In the genomic region with DNA sequence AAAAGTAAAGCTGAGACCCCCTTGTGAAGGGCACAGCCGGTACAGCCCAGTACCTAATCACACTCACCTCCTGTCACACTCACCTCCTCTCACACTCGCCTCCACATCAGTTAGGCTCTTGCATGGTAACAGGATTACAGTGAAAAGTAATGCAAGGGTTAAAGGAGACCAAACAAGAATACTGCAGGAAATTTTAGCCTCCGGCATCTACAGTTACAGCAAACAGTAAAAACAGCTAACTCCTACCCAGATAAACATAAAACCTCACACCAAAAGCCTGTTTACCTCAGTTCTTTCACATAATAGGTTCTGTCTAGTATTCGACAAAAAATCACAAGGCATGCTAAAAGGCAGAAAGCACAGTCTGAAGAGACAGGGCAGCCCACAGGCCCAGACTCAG, we compare ENCODE assay signal across 1 cellular context.
TF ChIP-seq lines count a peak whose summit lies in the region.

No MANE protein-coding gene starts in this region.

TF ChIP-seq in H1, 55 proteins besides CTCF, POLR2A, EP300 and RAD21:
- TF ChIP-seq BRCA1 (IDR thresholded peaks at IDR 0.05; ENCODE audit: low read depth, low read length) (no peak), SIX5 (IDR thresholded peaks at IDR 0.05; ENCODE audit: low read depth, low read length) (no peak), SIN3A (conservative IDR thresholded peaks at IDR 0.05 in 1 of 2, IDR thresholded peaks at IDR 0.05 in 1 of 2; ENCODE audit: low read depth in 1 of 2, low read length in 2 of 2) (no peak), SP2 (IDR thresholded peaks at IDR 0.05; ENCODE audit: low read length) (no peak), KDM4A (IDR thresholded peaks at IDR 0.05; ENCODE audit: low read depth, low read length, severe bottlenecking) (no peak), PHF8 (conservative IDR thresholded peaks at IDR 0.05; ENCODE audit: low read depth, low read length) (no peak), RXRA (IDR thresholded peaks at IDR 0.05; ENCODE audit: insufficient read depth, low read depth, low read length) (no peak), HDAC6 (IDR thresholded peaks at IDR 0.05; ENCODE audit: low read depth, low read length) (no peak), ZNF274 (IDR thresholded peaks at IDR 0.05; ENCODE audit: borderline replicate concordance, extremely low read depth, low read length) (no peak), RFX5 (IDR thresholded peaks at IDR 0.05; ENCODE audit: borderline replicate concordance, low read depth, low read length) (no peak), SUZ12 (IDR thresholded peaks at IDR 0.05; ENCODE audit: low read length) (no peak), BACH1 (IDR thresholded peaks at IDR 0.05; ENCODE audit: low read length) (no peak), TAF7 (optimal IDR thresholded peaks at IDR 0.05; ENCODE audit: borderline replicate concordance, low read depth, low read length) (no peak), GTF2F1 (IDR thresholded peaks at IDR 0.05; ENCODE audit: borderline replicate concordance, low read depth, low read length) (no peak), CTBP2 (IDR thresholded peaks at IDR 0.05; ENCODE audit: borderline replicate concordance, insufficient read depth, insufficient read length, low read length) (no peak), CBX5 (IDR thresholded peaks at IDR 0.05; ENCODE audit: low read depth, low read length) (no peak)
- TF ChIP-seq, protein P1, sequence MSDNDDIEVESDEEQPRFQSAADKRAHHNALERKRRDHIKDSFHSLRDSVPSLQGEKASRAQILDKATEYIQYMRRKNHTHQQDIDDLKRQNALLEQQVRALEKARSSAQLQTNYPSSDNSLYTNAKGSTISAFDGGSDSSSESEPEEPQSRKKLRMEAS (IDR thresholded peaks at IDR 0.05) = no peak
- TF ChIP-seq, protein P2, sequence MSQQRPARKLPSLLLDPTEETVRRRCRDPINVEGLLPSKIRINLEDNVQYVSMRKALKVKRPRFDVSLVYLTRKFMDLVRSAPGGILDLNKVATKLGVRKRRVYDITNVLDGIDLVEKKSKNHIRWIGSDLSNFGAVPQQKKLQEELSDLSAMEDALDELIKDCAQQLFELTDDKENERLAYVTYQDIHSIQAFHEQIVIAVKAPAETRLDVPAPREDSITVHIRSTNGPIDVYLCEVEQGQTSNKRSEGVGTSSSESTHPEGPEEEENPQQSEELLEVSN (IDR thresholded peaks at IDR 0.05) = no peak
- TF ChIP-seq, protein P3, sequence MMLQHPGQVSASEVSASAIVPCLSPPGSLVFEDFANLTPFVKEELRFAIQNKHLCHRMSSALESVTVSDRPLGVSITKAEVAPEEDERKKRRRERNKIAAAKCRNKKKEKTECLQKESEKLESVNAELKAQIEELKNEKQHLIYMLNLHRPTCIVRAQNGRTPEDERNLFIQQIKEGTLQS (IDR thresholded peaks at IDR 0.05; ENCODE audit: insufficient read depth, low read depth, low read length) = no peak
